Comparison of ENCODE assay signal across 19 cellular contexts in genomic region chr6:13803581-13803980, GRCh38. TPM values are rescaled to one million over a fixed set of nuclear protein-coding genes. Genes with fewer than 3 reads are reported as not detected.
DNase-seq lines count a peak whose midpoint lies in the region; TF ChIP-seq lines count a peak whose summit lies in the region.
"Had no signal": no experiment of that assay in that cellular context is flagged by ENCODE, and none has a peak within 500 bp of the region (broad histone marks: within the 10 kb centered on the region; RNA-seq: fewer than 3 reads in every experiment).

No MANE protein-coding gene starts in this region.

- no peak overlapping the region for H3K4me2 ChIP-seq in GM23248 (ENCODE audit: unreplicated experiment)
- H3K4me2 ChIP-seq in neuronal stem cell (ENCODE audit: insufficient read depth, low read length, poor library complexity, severe bottlenecking), result no peak overlapping the region
- H3K4me2 ChIP-seq: BLaER1 treated with 17β-estradiol and CSF1 and Interleukin-3, amounts not matched to agents 10 nM and 100 nM had no signal

- H3K4me3 Mint-ChIP-seq in nephron progenitor cell (no peak overlapping the region), osteocyte (ENCODE audit: unreplicated experiment) (no peak overlapping the region), Caco-2 (ENCODE audit: unreplicated experiment) (no peak overlapping the region)
- H3K4me3 Mint-ChIP-seq: CD14-positive monocyte; CD4-positive, alpha-beta T cell; CD8-positive, alpha-beta memory T cell had no signal

- H2AFZ ChIP-seq in GM23248 (no peak overlapping the region), neuronal stem cell (ENCODE audit: low read length) (no peak overlapping the region)

- DNase-seq in GM23248 (peak; percentile 26), adipocyte (ENCODE audit: low read depth) (peak; percentile 32), fibroblast of mammary gland (ENCODE audit: low read depth) (peak; percentile 39), nephron progenitor cell (no peak), osteocyte (ENCODE audit: extremely low spot score, unreplicated experiment) (no peak), Caco-2 (no peak), neuronal stem cell (ENCODE audit: low spot score) (no peak)
- DNase-seq: AML-193; BE2C; Calu3; CD4-positive, alpha-beta T cell; CD8-positive, alpha-beta memory T cell; DMS53; DMS79 treated with DMSO at 0.1 percent for 48 hours; GF-D8; GOT3; HCEC 1CT had no signal

- 79% methylated on average over 4 of the region's 4 CpGs for WGBS in GM23248 (ENCODE audit: low coverage in 1 of 2, low lambda C conversion rate in 2 of 2, missing lambda C conversion rate in 2 of 2), 2 experiments
- WGBS in neuronal stem cell (ENCODE audit: extremely low coverage in 2 of 2, insufficient read length in 2 of 2, insufficient replicate concordance in 1 of 2), 2 donors, result no CpG with 5 or more reads among the region's 4 CpGs

- TF ChIP-seq CTCF in fibroblast of mammary gland (conservative IDR thresholded peaks at IDR 0.05; ENCODE audit: control insufficient read depth, insufficient read depth, low read depth, low read length), result no peak
- no peak for TF ChIP-seq CTCF in nephron progenitor cell (IDR thresholded peaks at IDR 0.05)
- no peak for TF ChIP-seq CTCF in osteocyte (IDR thresholded peaks at IDR 0.05)
- TF ChIP-seq CTCF in Caco-2 (IDR thresholded peaks at IDR 0.05; ENCODE audit: insufficient read depth in 1 of 2, low read depth in 1 of 2, low read length in 1 of 2, severe bottlenecking in 1 of 2, unreplicated experiment in 1 of 2), result no peak

- no peak overlapping the region for H3K18ac ChIP-seq in neuronal stem cell (ENCODE audit: low read length)

- no peak overlapping the region for H2BK12ac ChIP-seq in neuronal stem cell (ENCODE audit: low read length)

- H3K4me1 Mint-ChIP-seq in nephron progenitor cell, result peaks cover under 1% of the 10 kb centered on the region
- H3K4me1 Mint-ChIP-seq in osteocyte (ENCODE audit: unreplicated experiment), result peaks cover 2% of the 10 kb centered on the region
- no peaks in the 10 kb centered on the region for H3K4me1 Mint-ChIP-seq in Caco-2 (ENCODE audit: low read depth, unreplicated experiment)
- H3K4me1 Mint-ChIP-seq: CD14-positive monocyte had no signal

- H3K27ac Mint-ChIP-seq in nephron progenitor cell, result peak overlapping the region; percentile 39
- H3K27ac Mint-ChIP-seq in osteocyte (ENCODE audit: unreplicated experiment), result no peak overlapping the region
- H3K27ac Mint-ChIP-seq in Caco-2 (ENCODE audit: unreplicated experiment), result no peak overlapping the region
- H3K27ac Mint-ChIP-seq: CD14-positive monocyte; CD4-positive, alpha-beta T cell; CD8-positive, alpha-beta memory T cell had no signal

- CTCF ChIA-PET in Caco-2 (lab: Charles Lee), result no interaction called here

- no peak overlapping the region for H2BK120ac ChIP-seq in neuronal stem cell (ENCODE audit: low read depth, low read length)

- H3K4me3 ChIP-seq in GM23248, result no peak overlapping the region
- H3K4me3 ChIP-seq in adipocyte (ENCODE audit: low read length), result no peak overlapping the region
- H3K4me3 ChIP-seq in fibroblast of mammary gland (ENCODE audit: control insufficient read depth, low read depth, low read length), result no peak overlapping the region
- no peak overlapping the region for H3K4me3 ChIP-seq in Caco-2 (ENCODE audit: low read depth, low read length)
- H3K4me3 ChIP-seq in neuronal stem cell (ENCODE audit: low read length in 2 of 2), result no peak overlapping the region
- H3K4me3 ChIP-seq: BLaER1 treated with 17β-estradiol and CSF1 and Interleukin-3, amounts not matched to agents 10 nM and 100 nM had no signal

- H3K14ac ChIP-seq in neuronal stem cell (ENCODE audit: low read length), result no peak overlapping the region

- H3K4me1 ChIP-seq in GM23248 (ENCODE audit: insufficient read depth) (no peaks in the 10 kb centered on the region), adipocyte (ENCODE audit: control insufficient read depth, insufficient read depth, low read length) (no peaks in the 10 kb centered on the region), Caco-2 (peaks cover 5% of the 10 kb centered on the region; the same call in 1 of the 2 replicates), neuronal stem cell (ENCODE audit: control insufficient read depth in 2 of 2, insufficient read depth in 1 of 2, low read depth in 1 of 2, low read length in 2 of 2) (no peaks in the 10 kb centered on the region)
- H3K4me1 ChIP-seq: BE2C had no signal

- H3K9me2 ChIP-seq in GM23248 (ENCODE audit: insufficient read depth), result no peaks in the 10 kb centered on the region

- H3K23ac ChIP-seq in neuronal stem cell (ENCODE audit: low read depth, low read length, poor library complexity), result no peak overlapping the region

- H3K9me3 Mint-ChIP-seq in nephron progenitor cell (no peaks in the 10 kb centered on the region), osteocyte (ENCODE audit: unreplicated experiment) (no peaks in the 10 kb centered on the region), Caco-2 (ENCODE audit: unreplicated experiment) (no peaks in the 10 kb centered on the region)
- H3K9me3 Mint-ChIP-seq: CD14-positive monocyte; CD4-positive, alpha-beta T cell; CD8-positive, alpha-beta memory T cell had no signal

- no TSS peak for BruUV-seq in Caco-2 (replicated peaks; lab: Mats Ljungman, UMichigan)

- peaks cover 61% of the 10 kb centered on the region for H3K36me3 Mint-ChIP-seq in nephron progenitor cell (ENCODE audit: low read depth)
- H3K36me3 Mint-ChIP-seq in osteocyte (ENCODE audit: unreplicated experiment), result peaks cover 29% of the 10 kb centered on the region
- H3K36me3 Mint-ChIP-seq in Caco-2 (ENCODE audit: insufficient read depth, unreplicated experiment), result peaks cover 67% of the 10 kb centered on the region

- H3K27me3 Mint-ChIP-seq in nephron progenitor cell (ENCODE audit: low read depth, poor library complexity) (no peaks in the 10 kb centered on the region), osteocyte (ENCODE audit: unreplicated experiment) (no peaks in the 10 kb centered on the region), Caco-2 (ENCODE audit: insufficient read depth, unreplicated experiment) (no peaks in the 10 kb centered on the region)
- H3K27me3 Mint-ChIP-seq: CD4-positive, alpha-beta T cell; CD8-positive, alpha-beta memory T cell had no signal

- no peak overlapping the region for H3K4ac ChIP-seq in neuronal stem cell (ENCODE audit: low read length)

- POLR2A ChIA-PET in Caco-2 (lab: Charles Lee), result no interaction called here

- H3K79me1 ChIP-seq in neuronal stem cell (ENCODE audit: low read depth, low read length), result peaks cover 2% of the 10 kb centered on the region

- H3K79me2 ChIP-seq in GM23248 (ENCODE audit: insufficient read depth), result peaks cover 21% of the 10 kb centered on the region

- H3K27ac ChIP-seq in GM23248, result no peak overlapping the region
- no peak overlapping the region for H3K27ac ChIP-seq in neuronal stem cell (replicated peaks; ENCODE audit: low read length)
- H3K27ac ChIP-seq: BLaER1 treated with 17β-estradiol and CSF1 and Interleukin-3, amounts not matched to agents 10 nM and 100 nM had no signal

- H3K9ac ChIP-seq in GM23248 (no peak overlapping the region), adipocyte (ENCODE audit: low read length) (no peak overlapping the region), neuronal stem cell (ENCODE audit: low read depth, low read length, poor library complexity) (no peak overlapping the region)
- H3K9ac ChIP-seq: BLaER1 treated with 17β-estradiol and CSF1 and Interleukin-3, amounts not matched to agents 10 nM and 100 nM had no signal

- no peaks in the 10 kb centered on the region for H4K20me1 ChIP-seq in GM23248 (ENCODE audit: insufficient read depth)

- intact Hi-C loops in Caco-2 (cut with micrococcal nuclease; ENCODE audit: unreplicated experiment), result no loop called here

- no peaks in the 10 kb centered on the region for H3K27me3 ChIP-seq in GM23248 (replicated peaks; ENCODE audit: insufficient read depth)
- no peaks in the 10 kb centered on the region for H3K27me3 ChIP-seq in adipocyte (replicated peaks; ENCODE audit: control insufficient read depth, insufficient read depth, low read length)
- H3K27me3 ChIP-seq in Caco-2 (replicated peaks; ENCODE audit: control insufficient read depth, insufficient read depth, low read length), result no peaks in the 10 kb centered on the region
- no peaks in the 10 kb centered on the region for H3K27me3 ChIP-seq in neuronal stem cell (ENCODE audit: control insufficient read depth in 3 of 3, insufficient read depth in 3 of 3, low read depth in 1 of 3, low read length in 3 of 3)
- H3K27me3 ChIP-seq: BE2C; BLaER1 treated with 17β-estradiol and CSF1 and Interleukin-3, amounts not matched to agents 10 nM and 100 nM had no signal

- H4K8ac ChIP-seq in neuronal stem cell (ENCODE audit: low read depth, low read length), result no peak overlapping the region

- H4K91ac ChIP-seq in neuronal stem cell (ENCODE audit: low read depth, low read length, poor library complexity), result no peak overlapping the region

- H2AK5ac ChIP-seq in neuronal stem cell (ENCODE audit: low read depth, low read length), result no peak overlapping the region

- H3K36me3 ChIP-seq in GM23248 (ENCODE audit: low read depth) (0 out of 2 replicates have a peak, but pooled peaks cover 4% of the 10 kb centered on the region), adipocyte (ENCODE audit: control insufficient read depth, insufficient read depth, low read length, severe bottlenecking) (peaks cover 49% of the 10 kb centered on the region), Caco-2 (ENCODE audit: control insufficient read depth, insufficient read depth, low read length) (no peaks in the 10 kb centered on the region; the same call in 1 of the 2 replicates), neuronal stem cell (replicated peaks in 1 of 2; ENCODE audit: control insufficient read depth in 2 of 2, insufficient read depth in 2 of 2, low read length in 2 of 2) (peaks cover 9 to 87% of the 10 kb centered on the region in 2 donors)

- no peak overlapping the region for H2BK15ac ChIP-seq in neuronal stem cell (ENCODE audit: low read length)

- in situ Hi-C loops in GM23248 (cut with MboI), result no loop called here

- no peaks in the 10 kb centered on the region for H3K9me3 ChIP-seq in GM23248 (ENCODE audit: low read depth)
- no peaks in the 10 kb centered on the region for H3K9me3 ChIP-seq in adipocyte (ENCODE audit: control insufficient read depth, low read length)
- H3K9me3 ChIP-seq in Caco-2, result no peaks in the 10 kb centered on the region
- H3K9me3 ChIP-seq in neuronal stem cell (replicated peaks in 1 of 2; ENCODE audit: control insufficient read depth in 2 of 2, insufficient read depth in 1 of 2, low read depth in 1 of 2, low read length in 2 of 2), result no peaks in the 10 kb centered on the region
- H3K9me3 ChIP-seq: BE2C; BLaER1 treated with 17β-estradiol and CSF1 and Interleukin-3, amounts not matched to agents 10 nM and 100 nM had no signal

- H2BK5ac ChIP-seq in neuronal stem cell (ENCODE audit: low read length), result no peak overlapping the region

- H3F3A ChIP-seq in GM23248 (ENCODE audit: insufficient read depth), result no peaks in the 10 kb centered on the region

RNA-seq across cellular contexts. Expression of gene MCUR1, which starts 10.8 kb away (rescaled TPM):
- 11.1 and 13.6 TPM in 2 replicates for total RNA-seq in GM23248 (2014; rRNA removed; shearing (Covaris generic))
- 27.9 and 28.3 TPM in 2 replicates for polyA plus RNA-seq in GM23248 (2016; fragmentation: Nextera tagmentation; extraction: Ambion mirVana)
- total RNA-seq in osteocyte (23.4 and 24.8 TPM in 2 replicates), Caco-2 (2022) (61.2 and 64.8 TPM in 2 replicates)
- 17.4 TPM for polyA plus RNA-seq in neuronal stem cell (2013, experiment 1 of 2)
- polyA plus RNA-seq in neuronal stem cell (2013, experiment 2 of 2), result 17.8 TPM

Comparison
In these comparisons a context has a peak if more than half of its experiments do, and no peak if none do; other contexts are left out.
1. DNase-seq: peak in GM23248 (single experiment), adipocyte (single experiment) and fibroblast of mammary gland (single experiment); none in nephron progenitor cell (single experiment), osteocyte (single experiment), Caco-2 (0 of 2) and neuronal stem cell (single experiment).